ENCODE assay signal across 5 cellular contexts in genomic region chr1:157328120-157328519, GRCh38.
DNase-seq lines count a peak whose midpoint lies in the region; ATAC-seq, FAIRE-seq and TF ChIP-seq lines count a peak whose summit lies in the region.
"Not testable (repeated sequence)": the region's sequence is repeated elsewhere in the genome, so short reads cannot be mapped to it uniquely, and the experiment has no call there.

No MANE protein-coding gene starts in this region.

- not testable (repeated sequence) for H3K4me2 ChIP-seq in K562 (ENCODE audit: insufficient read depth, low read length)

- H3K9me3 ChIP-seq in K562 (replicated peaks; ENCODE audit: control insufficient read depth, insufficient read depth, low read depth, low read length) = not testable (repeated sequence)

- peaks cover 7 to 17% of the 10 kb centered on the region in 2 experiments; a peak in 4 of 5 replicates for H3K4me1 ChIP-seq in K562 (replicated peaks in 1 of 2; ENCODE audit: control insufficient read depth in 2 of 2, insufficient read depth in 2 of 2, low read length in 2 of 2)

- TF ChIP-seq RAD21 in K562 (CRISPR knock-in tag; conservative IDR thresholded peaks at IDR 0.05 in 1 of 2, IDR thresholded peaks at IDR 0.05 in 1 of 2) = not testable (repeated sequence)

- intact Hi-C loops in K562 (cut with micrococcal nuclease) = not testable (repeated sequence)

- not testable (repeated sequence) for H3K4me3 ChIP-seq in K562

- H3K27me3 ChIP-seq in K562 (ENCODE audit: control insufficient read depth in 2 of 2, insufficient read depth in 2 of 2, low read length in 2 of 2) = not testable (repeated sequence)

- H3K9me1 ChIP-seq in K562 (ENCODE audit: control insufficient read depth, insufficient read depth, low read length) = not testable (repeated sequence)

- TF ChIP-seq CTCF in K562 (IDR thresholded peaks at IDR 0.05 in 2 of 3, conservative IDR thresholded peaks at IDR 0.05 in 1 of 3; ENCODE audit: insufficient read depth in 2 of 3, low read depth in 1 of 3, low read length in 3 of 3) = not testable (repeated sequence)

- H3K79me2 ChIP-seq in K562 (ENCODE audit: control insufficient read depth, insufficient read depth, low read length) = not testable (repeated sequence)

- H3K36me3 ChIP-seq in K562 (ENCODE audit: control insufficient read depth, insufficient read depth, low read length) = not testable (repeated sequence)

- FAIRE-seq in A204.1 (lab: Jason Lieb, UNC) (peak; percentile 70), RCC 7860 (lab: Jason Lieb, UNC) (peak; percentile 2), colon (lab: Jason Lieb, UNC) (peak; percentile 84), islet of Langerhans (lab: Jason Lieb, UNC) (peak; percentile 21)
- FAIRE-seq in K562 (lab: Jason Lieb, UNC) = not testable (repeated sequence)

- TF ChIP-seq POLR2A in K562 (conservative IDR thresholded peaks at IDR 0.05) = not testable (repeated sequence)

- in situ Hi-C loops in K562 (cut with MboI) = not testable (repeated sequence)

- H3K9ac ChIP-seq in K562 (ENCODE audit: insufficient read depth in 1 of 2, low read depth in 2 of 2, low read length in 2 of 2) = not testable (repeated sequence)

- not testable (repeated sequence) for DNase-seq in RCC 7860 (ENCODE audit: low spot score); K562 (ENCODE audit: extremely low read depth in 1 of 4, low spot score in 3 of 4)

- ATAC-seq in K562 = not testable (repeated sequence)

- CTCF ChIA-PET in K562 (lab: Yijun Ruan, JAX; ENCODE audit: low intra/inter-chr PET ratio) = not testable (repeated sequence)

- POLR2A ChIA-PET in K562 (lab: Yijun Ruan, JAX) = not testable (repeated sequence)

- H2AFZ ChIP-seq in K562 (ENCODE audit: low read depth, low read length) = not testable (repeated sequence)

- TF ChIP-seq EP300 in K562 (IDR thresholded peaks at IDR 0.05; ENCODE audit: low read length) = not testable (repeated sequence)

- not testable (repeated sequence) for H3K27ac ChIP-seq in K562 (ENCODE audit: extremely low read depth, low read depth, low read length)

- not testable (repeated sequence) for H4K20me1 ChIP-seq in K562 (replicated peaks; ENCODE audit: control insufficient read depth, insufficient read depth, low read length)

- not testable (repeated sequence) for BruUV-seq in K562 (replicated peaks; lab: Mats Ljungman, UMichigan)

TF ChIP-seq in K562, 482 proteins besides CTCF, POLR2A, EP300 and RAD21 (continues in another document):
- TF ChIP-seq ZNF239 (CRISPR knock-in tag; IDR thresholded peaks at IDR 0.05) (peak; percentile 57), NR4A1 (tag; IDR thresholded peaks at IDR 0.05) (peak; percentile 81), RNF219 (CRISPR knock-in tag; IDR thresholded peaks at IDR 0.05) (0 out of 2 replicates have a peak, but pooled peaks have one; percentile 13), ZNF583 (CRISPR knock-in tag; IDR thresholded peaks at IDR 0.05) (0 out of 2 replicates have a peak, but pooled peaks have one; percentile 41), TEAD1 (CRISPR knock-in tag; IDR thresholded peaks at IDR 0.05) (peak in 1 of 2 experiments; percentile 73; a peak in 1 of 4 replicates), ZNF23 (CRISPR knock-in tag; IDR thresholded peaks at IDR 0.05) (peak; percentile 67), ZNF740 (tag; IDR thresholded peaks at IDR 0.05) (peak in 1 of 2 experiments; percentile 53; a peak in 1 of 4 replicates), PTRF (tag; IDR thresholded peaks at IDR 0.05) (peak; percentile 93), HSF4 (CRISPR knock-in tag; IDR thresholded peaks at IDR 0.05; ENCODE audit: borderline replicate concordance) (peak; percentile 80; the same call in 1 of the 2 replicates), NR2C1 (tag; IDR thresholded peaks at IDR 0.05) (peak; percentile 78), SMAD4 (CRISPR knock-in tag; conservative IDR thresholded peaks at IDR 0.05) (peak; percentile 60), TSHZ1 (CRISPR knock-in tag; IDR thresholded peaks at IDR 0.05) (peak; percentile 59; the same call in 1 of the 2 replicates), GTF2A2 (tag; IDR thresholded peaks at IDR 0.05) (peak; percentile 84), KLF13 (tag; IDR thresholded peaks at IDR 0.05; ENCODE audit: borderline replicate concordance, low read depth) (0 out of 2 replicates have a peak, but pooled peaks have one; percentile 61), PYGO2 (tag; IDR thresholded peaks at IDR 0.05) (peak; percentile 80), ZNF398 (CRISPR knock-in tag; IDR thresholded peaks at IDR 0.05) (peak; percentile 30; the same call in 1 of the 2 replicates), TEAD2 (tag; IDR thresholded peaks at IDR 0.05) (0 out of 2 replicates have a peak, but pooled peaks have one; percentile 57), KLF6 (CRISPR knock-in tag; IDR thresholded peaks at IDR 0.05; ENCODE audit: borderline replicate concordance) (peak; percentile 90), ETV1 (tag; conservative IDR thresholded peaks at IDR 0.05; ENCODE audit: low read depth) (peak; percentile 60), ZNF766 (CRISPR knock-in tag; conservative IDR thresholded peaks at IDR 0.05) (0 out of 2 replicates have a peak, but pooled peaks have one; percentile 27)
- not testable (repeated sequence) for TF ChIP-seq NR4A1 (CRISPR knock-in tag; IDR thresholded peaks at IDR 0.05); ZNF740 (CRISPR knock-in tag; IDR thresholded peaks at IDR 0.05); NR2C1 (IDR thresholded peaks at IDR 0.05)
